In the genomic region with DNA sequence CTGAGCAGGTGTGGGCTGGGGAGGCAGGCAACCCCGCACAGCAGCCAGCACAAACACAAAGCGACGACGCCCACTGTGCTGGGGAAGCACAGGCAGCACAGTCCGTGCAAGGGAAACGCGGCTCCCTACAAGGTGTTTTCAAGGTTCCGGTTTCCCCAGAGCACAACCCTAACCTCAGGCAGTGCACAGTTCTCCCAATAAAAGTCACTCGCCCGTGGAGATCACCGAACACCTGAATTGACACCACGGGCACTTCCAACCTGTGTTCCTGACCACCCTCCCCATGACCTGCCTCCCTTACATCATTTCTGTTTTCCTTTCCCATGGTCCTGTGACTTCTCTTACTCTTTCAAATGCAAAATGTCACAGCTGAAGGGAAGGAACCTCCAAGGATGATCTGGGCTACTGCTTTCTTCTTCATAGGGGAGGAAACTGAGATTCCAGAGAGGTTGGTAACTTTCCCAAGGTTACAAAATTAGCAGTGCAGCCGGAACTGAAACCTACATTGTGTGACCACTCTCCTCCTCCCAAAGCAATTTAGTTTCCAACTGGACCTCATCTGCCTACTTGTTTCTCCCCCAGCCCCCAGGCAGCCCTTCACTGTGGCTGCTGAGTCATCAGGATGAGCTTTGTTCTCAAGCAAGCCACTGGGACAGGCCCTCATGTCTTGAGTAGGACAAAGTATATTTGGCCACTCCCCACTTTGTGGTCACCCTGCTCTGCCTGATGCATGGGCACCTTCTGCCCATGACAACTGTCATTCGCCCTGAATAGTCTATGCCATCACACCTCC, we compare ENCODE assay signal across 1 cellular context.
A peak's percentile ranks its signal among the peaks of the same experiment; 100 is the strongest.
TF ChIP-seq lines count a peak whose summit lies in the region.

No MANE protein-coding gene starts in this region.

TF ChIP-seq in GM12878, 131 proteins besides CTCF, POLR2A, EP300 and RAD21 (continued from another document and continues in another):
- TF ChIP-seq, protein P1, sequence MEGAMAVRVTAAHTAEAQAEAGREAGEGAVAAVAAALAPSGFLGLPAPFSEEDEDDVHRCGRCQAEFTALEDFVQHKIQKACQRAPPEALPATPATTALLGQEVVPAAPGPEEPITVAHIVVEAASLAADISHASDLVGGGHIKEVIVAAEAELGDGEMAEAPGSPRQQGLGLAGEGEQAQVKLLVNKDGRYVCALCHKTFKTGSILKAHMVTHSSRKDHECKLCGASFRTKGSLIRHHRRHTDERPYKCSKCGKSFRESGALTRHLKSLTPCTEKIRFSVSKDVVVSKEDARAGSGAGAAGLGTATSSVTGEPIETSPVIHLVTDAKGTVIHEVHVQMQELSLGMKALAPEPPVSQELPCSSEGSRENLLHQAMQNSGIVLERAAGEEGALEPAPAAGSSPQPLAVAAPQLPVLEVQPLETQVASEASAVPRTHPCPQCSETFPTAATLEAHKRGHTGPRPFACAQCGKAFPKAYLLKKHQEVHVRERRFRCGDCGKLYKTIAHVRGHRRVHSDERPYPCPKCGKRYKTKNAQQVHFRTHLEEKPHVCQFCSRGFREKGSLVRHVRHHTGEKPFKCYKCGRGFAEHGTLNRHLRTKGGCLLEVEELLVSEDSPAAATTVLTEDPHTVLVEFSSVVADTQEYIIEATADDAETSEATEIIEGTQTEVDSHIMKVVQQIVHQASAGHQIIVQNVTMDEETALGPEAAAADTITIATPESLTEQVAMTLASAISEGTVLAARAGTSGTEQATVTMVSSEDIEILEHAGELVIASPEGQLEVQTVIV (IDR thresholded peaks at IDR 0.05; ENCODE audit: borderline replicate concordance, partially characterized antibody) = no peak
- no peak for TF ChIP-seq STAT1 (conservative IDR thresholded peaks at IDR 0.05)
- TF ChIP-seq ZNF217 (IDR thresholded peaks at IDR 0.05) = 0 out of 2 replicates have a peak, but pooled peaks have one; percentile 35
- TF ChIP-seq TCF7 (IDR thresholded peaks at IDR 0.05; ENCODE audit: borderline replicate concordance) = no peak; the same call in 1 of the 2 replicates
- TF ChIP-seq BHLHE40 (IDR thresholded peaks at IDR 0.05; ENCODE audit: borderline replicate concordance in 1 of 2, low read depth in 2 of 2, low read length in 1 of 2) = peak; percentile 17 to 32; a peak in 2 of 4 replicates
- TF ChIP-seq ETV6 (conservative IDR thresholded peaks at IDR 0.05 in 1 of 2, IDR thresholded peaks at IDR 0.05 in 1 of 2; ENCODE audit: borderline replicate concordance in 1 of 2, low read depth in 1 of 2) = peak in 1 of 2 experiments; percentile 74; a peak in 2 of 4 replicates
- TF ChIP-seq, protein P2, sequence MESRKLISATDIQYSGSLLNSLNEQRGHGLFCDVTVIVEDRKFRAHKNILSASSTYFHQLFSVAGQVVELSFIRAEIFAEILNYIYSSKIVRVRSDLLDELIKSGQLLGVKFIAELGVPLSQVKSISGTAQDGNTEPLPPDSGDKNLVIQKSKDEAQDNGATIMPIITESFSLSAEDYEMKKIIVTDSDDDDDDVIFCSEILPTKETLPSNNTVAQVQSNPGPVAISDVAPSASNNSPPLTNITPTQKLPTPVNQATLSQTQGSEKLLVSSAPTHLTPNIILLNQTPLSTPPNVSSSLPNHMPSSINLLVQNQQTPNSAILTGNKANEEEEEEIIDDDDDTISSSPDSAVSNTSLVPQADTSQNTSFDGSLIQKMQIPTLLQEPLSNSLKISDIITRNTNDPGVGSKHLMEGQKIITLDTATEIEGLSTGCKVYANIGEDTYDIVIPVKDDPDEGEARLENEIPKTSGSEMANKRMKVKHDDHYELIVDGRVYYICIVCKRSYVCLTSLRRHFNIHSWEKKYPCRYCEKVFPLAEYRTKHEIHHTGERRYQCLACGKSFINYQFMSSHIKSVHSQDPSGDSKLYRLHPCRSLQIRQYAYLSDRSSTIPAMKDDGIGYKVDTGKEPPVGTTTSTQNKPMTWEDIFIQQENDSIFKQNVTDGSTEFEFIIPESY (IDR thresholded peaks at IDR 0.05) = no peak
- TF ChIP-seq, protein P3, sequence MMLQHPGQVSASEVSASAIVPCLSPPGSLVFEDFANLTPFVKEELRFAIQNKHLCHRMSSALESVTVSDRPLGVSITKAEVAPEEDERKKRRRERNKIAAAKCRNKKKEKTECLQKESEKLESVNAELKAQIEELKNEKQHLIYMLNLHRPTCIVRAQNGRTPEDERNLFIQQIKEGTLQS (IDR thresholded peaks at IDR 0.05; ENCODE audit: borderline replicate concordance, extremely low read depth, low read depth, low read length) = no peak
- peak; percentile 93 for TF ChIP-seq NFIC (IDR thresholded peaks at IDR 0.05; ENCODE audit: low read depth, low read length)
- peak; percentile 53; the same call in 1 of the 2 replicates for TF ChIP-seq PAX5 (IDR thresholded peaks at IDR 0.05; ENCODE audit: borderline replicate concordance, low read depth, low read length)
- peak; percentile 25 for TF ChIP-seq SP1 (IDR thresholded peaks at IDR 0.05; ENCODE audit: low read depth, low read length)
- TF ChIP-seq, protein P4, sequence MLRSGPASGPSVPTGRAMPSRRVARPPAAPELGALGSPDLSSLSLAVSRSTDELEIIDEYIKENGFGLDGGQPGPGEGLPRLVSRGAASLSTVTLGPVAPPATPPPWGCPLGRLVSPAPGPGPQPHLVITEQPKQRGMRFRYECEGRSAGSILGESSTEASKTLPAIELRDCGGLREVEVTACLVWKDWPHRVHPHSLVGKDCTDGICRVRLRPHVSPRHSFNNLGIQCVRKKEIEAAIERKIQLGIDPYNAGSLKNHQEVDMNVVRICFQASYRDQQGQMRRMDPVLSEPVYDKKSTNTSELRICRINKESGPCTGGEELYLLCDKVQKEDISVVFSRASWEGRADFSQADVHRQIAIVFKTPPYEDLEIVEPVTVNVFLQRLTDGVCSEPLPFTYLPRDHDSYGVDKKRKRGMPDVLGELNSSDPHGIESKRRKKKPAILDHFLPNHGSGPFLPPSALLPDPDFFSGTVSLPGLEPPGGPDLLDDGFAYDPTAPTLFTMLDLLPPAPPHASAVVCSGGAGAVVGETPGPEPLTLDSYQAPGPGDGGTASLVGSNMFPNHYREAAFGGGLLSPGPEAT (IDR thresholded peaks at IDR 0.05; ENCODE audit: low read depth) = peak; percentile 88
- no peak for TF ChIP-seq MYC (IDR thresholded peaks at IDR 0.05; ENCODE audit: insufficient read depth, insufficient read length, insufficient replicate concordance, low read length, severe bottlenecking)
- TF ChIP-seq NFYA (IDR thresholded peaks at IDR 0.05; ENCODE audit: borderline replicate concordance, low read depth, low read length) = no peak
- TF ChIP-seq ZNF24 (IDR thresholded peaks at IDR 0.05) = no peak
- peak; percentile 87 for TF ChIP-seq MEF2B (IDR thresholded peaks at IDR 0.05; ENCODE audit: partially characterized antibody, poor library complexity, severe bottlenecking)
- TF ChIP-seq, protein P5, sequence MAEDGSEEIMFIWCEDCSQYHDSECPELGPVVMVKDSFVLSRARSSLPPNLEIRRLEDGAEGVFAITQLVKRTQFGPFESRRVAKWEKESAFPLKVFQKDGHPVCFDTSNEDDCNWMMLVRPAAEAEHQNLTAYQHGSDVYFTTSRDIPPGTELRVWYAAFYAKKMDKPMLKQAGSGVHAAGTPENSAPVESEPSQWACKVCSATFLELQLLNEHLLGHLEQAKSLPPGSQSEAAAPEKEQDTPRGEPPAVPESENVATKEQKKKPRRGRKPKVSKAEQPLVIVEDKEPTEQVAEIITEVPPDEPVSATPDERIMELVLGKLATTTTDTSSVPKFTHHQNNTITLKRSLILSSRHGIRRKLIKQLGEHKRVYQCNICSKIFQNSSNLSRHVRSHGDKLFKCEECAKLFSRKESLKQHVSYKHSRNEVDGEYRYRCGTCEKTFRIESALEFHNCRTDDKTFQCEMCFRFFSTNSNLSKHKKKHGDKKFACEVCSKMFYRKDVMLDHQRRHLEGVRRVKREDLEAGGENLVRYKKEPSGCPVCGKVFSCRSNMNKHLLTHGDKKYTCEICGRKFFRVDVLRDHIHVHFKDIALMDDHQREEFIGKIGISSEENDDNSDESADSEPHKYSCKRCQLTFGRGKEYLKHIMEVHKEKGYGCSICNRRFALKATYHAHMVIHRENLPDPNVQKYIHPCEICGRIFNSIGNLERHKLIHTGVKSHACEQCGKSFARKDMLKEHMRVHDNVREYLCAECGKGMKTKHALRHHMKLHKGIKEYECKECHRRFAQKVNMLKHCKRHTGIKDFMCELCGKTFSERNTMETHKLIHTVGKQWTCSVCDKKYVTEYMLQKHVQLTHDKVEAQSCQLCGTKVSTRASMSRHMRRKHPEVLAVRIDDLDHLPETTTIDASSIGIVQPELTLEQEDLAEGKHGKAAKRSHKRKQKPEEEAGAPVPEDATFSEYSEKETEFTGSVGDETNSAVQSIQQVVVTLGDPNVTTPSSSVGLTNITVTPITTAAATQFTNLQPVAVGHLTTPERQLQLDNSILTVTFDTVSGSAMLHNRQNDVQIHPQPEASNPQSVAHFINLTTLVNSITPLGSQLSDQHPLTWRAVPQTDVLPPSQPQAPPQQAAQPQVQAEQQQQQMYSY (CRISPR knock-in tag; IDR thresholded peaks at IDR 0.05) = no peak
- TF ChIP-seq, protein P6, sequence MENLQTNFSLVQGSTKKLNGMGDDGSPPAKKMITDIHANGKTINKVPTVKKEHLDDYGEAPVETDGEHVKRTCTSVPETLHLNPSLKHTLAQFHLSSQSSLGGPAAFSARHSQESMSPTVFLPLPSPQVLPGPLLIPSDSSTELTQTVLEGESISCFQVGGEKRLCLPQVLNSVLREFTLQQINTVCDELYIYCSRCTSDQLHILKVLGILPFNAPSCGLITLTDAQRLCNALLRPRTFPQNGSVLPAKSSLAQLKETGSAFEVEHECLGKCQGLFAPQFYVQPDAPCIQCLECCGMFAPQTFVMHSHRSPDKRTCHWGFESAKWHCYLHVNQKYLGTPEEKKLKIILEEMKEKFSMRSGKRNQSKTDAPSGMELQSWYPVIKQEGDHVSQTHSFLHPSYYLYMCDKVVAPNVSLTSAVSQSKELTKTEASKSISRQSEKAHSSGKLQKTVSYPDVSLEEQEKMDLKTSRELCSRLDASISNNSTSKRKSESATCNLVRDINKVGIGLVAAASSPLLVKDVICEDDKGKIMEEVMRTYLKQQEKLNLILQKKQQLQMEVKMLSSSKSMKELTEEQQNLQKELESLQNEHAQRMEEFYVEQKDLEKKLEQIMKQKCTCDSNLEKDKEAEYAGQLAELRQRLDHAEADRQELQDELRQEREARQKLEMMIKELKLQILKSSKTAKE (IDR thresholded peaks at IDR 0.05; ENCODE audit: low read depth, poor library complexity, severe bottlenecking) = peak; percentile 60
- TF ChIP-seq, protein P7, sequence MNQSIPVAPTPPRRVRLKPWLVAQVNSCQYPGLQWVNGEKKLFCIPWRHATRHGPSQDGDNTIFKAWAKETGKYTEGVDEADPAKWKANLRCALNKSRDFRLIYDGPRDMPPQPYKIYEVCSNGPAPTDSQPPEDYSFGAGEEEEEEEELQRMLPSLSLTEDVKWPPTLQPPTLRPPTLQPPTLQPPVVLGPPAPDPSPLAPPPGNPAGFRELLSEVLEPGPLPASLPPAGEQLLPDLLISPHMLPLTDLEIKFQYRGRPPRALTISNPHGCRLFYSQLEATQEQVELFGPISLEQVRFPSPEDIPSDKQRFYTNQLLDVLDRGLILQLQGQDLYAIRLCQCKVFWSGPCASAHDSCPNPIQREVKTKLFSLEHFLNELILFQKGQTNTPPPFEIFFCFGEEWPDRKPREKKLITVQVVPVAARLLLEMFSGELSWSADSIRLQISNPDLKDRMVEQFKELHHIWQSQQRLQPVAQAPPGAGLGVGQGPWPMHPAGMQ (IDR thresholded peaks at IDR 0.05; ENCODE audit: borderline replicate concordance) = no peak
- TF ChIP-seq POU2F2 (IDR thresholded peaks at IDR 0.05; ENCODE audit: borderline replicate concordance, low read depth, low read length) = no peak
- no peak for TF ChIP-seq FOXK2 (IDR thresholded peaks at IDR 0.05)
- 0 out of 2 replicates have a peak, but pooled peaks have one; percentile 32 for TF ChIP-seq TCF12 (IDR thresholded peaks at IDR 0.05; ENCODE audit: low read depth, low read length)
- TF ChIP-seq SMARCA5 (IDR thresholded peaks at IDR 0.05) = no peak
- no peak for TF ChIP-seq BRCA1 (IDR thresholded peaks at IDR 0.05; ENCODE audit: low read depth, low read length)
- peak; percentile 69 for TF ChIP-seq NBN (IDR thresholded peaks at IDR 0.05)
- TF ChIP-seq, protein P8, sequence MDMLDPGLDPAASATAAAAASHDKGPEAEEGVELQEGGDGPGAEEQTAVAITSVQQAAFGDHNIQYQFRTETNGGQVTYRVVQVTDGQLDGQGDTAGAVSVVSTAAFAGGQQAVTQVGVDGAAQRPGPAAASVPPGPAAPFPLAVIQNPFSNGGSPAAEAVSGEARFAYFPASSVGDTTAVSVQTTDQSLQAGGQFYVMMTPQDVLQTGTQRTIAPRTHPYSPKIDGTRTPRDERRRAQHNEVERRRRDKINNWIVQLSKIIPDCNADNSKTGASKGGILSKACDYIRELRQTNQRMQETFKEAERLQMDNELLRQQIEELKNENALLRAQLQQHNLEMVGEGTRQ (IDR thresholded peaks at IDR 0.05; ENCODE audit: borderline replicate concordance, low read depth, low read length) = no peak
- TF ChIP-seq RFX5 (IDR thresholded peaks at IDR 0.05; ENCODE audit: low read depth, low read length) = no peak
- TF ChIP-seq NR2F1 (conservative IDR thresholded peaks at IDR 0.05) = peak; percentile 43; the same call in 1 of the 2 replicates
- no peak for TF ChIP-seq RBBP5 (conservative IDR thresholded peaks at IDR 0.05)
- TF ChIP-seq, protein P9, sequence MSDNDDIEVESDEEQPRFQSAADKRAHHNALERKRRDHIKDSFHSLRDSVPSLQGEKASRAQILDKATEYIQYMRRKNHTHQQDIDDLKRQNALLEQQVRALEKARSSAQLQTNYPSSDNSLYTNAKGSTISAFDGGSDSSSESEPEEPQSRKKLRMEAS (IDR thresholded peaks at IDR 0.05; ENCODE audit: low read depth, low read length) = no peak
- no peak for TF ChIP-seq TARDBP (IDR thresholded peaks at IDR 0.05; ENCODE audit: borderline replicate concordance)
- no peak for TF ChIP-seq RAD51 (IDR thresholded peaks at IDR 0.05)
